9 cellular contexts compared by ENCODE assay signal in genomic region chr10:33277135-33277536, GRCh38. TPM values are rescaled to one million over a fixed set of nuclear protein-coding genes. Genes with fewer than 3 reads are reported as not detected.
DNase-seq lines count a peak whose midpoint lies in the region; ATAC-seq and TF ChIP-seq lines count a peak whose summit lies in the region.
"Had no signal": no experiment of that assay in that cellular context is flagged by ENCODE, and none has a peak within 500 bp of the region (broad histone marks: within the 10 kb centered on the region; RNA-seq: fewer than 3 reads in every experiment).

No MANE protein-coding gene starts in this region.

- peaks cover 11 to 38% of the 10 kb centered on the region in 2 donors for H3K4me1 ChIP-seq in lung (ENCODE audit: control insufficient read depth in 2 of 2, insufficient read depth in 2 of 2, low read length in 2 of 2)
- peaks cover 17 to 33% (median 29%) of the 10 kb centered on the region in 4 donors for H3K4me1 ChIP-seq in upper lobe of left lung

- peak overlapping the region; percentile 56 to 75 for H3K27ac ChIP-seq in coronary artery
- peak overlapping the region; percentile 45 to 78 for H3K27ac ChIP-seq in lung (ENCODE audit: low read depth in 1 of 2, low read length in 1 of 2)
- H3K27ac ChIP-seq in upper lobe of left lung = peak overlapping the region in 2 of 4 donors; percentile 33 to 46
- H3K27ac ChIP-seq: left lung had no signal

- ATAC-seq in lung (ENCODE audit: insufficient read depth, low FRiP score) (no peak), upper lobe of left lung (ENCODE audit: low FRiP score in 2 of 2) (peak in 1 of 2 donors; percentile 45), GM18861 (IDR thresholded peaks at IDR 0.05; ENCODE audit: unreplicated experiment) (no peak), HG02981 (IDR thresholded peaks at IDR 0.05; ENCODE audit: unreplicated experiment) (no peak)
- ATAC-seq: left lung had no signal

- H3K4me3 ChIP-seq in coronary artery (no peak overlapping the region), lung (no peak overlapping the region), upper lobe of left lung (no peak overlapping the region)
- H3K4me3 ChIP-seq: left lung had no signal

- 65 to 69% methylated on average over 6 of the region's 6 CpGs for WGBS in lung, 2 donors
- 52 to 75% methylated on average over 5 to 6 of the region's 6 CpGs for WGBS in upper lobe of left lung, 2 donors

- H3K9me3 ChIP-seq in lung (ENCODE audit: control insufficient read depth in 2 of 2, insufficient read depth in 1 of 2, low read length in 1 of 2) (no peaks in the 10 kb centered on the region), upper lobe of left lung (no peaks in the 10 kb centered on the region)
- H3K9me3 ChIP-seq: left lung had no signal

- no peak for TF ChIP-seq EP300 in upper lobe of left lung (IDR thresholded peaks at IDR 0.05)

- TF ChIP-seq POLR2A in upper lobe of left lung (IDR thresholded peaks at IDR 0.05) = no peak

- H3K36me3 ChIP-seq in lung (ENCODE audit: control insufficient read depth in 2 of 2, insufficient read depth in 2 of 2, low read length in 2 of 2) (peaks cover 0 to 1% of the 10 kb centered on the region in 2 donors), upper lobe of left lung (no peaks in the 10 kb centered on the region)
- H3K36me3 ChIP-seq: left lung had no signal

- peak; percentile 3 for DNase-seq in NCI-H69 (lab: John Stamatoyannopoulos, UW)
- no peak for DNase-seq in coronary artery (ENCODE audit: low spot score)
- no peak for DNase-seq in lung (ENCODE audit: low spot score)
- peak; percentile 39 to 53 for DNase-seq in upper lobe of left lung
- DNase-seq in SKM-1 treated with dmso at 0.1 percent for 144 hours (lab: John Stamatoyannopoulos, UW; ENCODE audit: unreplicated experiment) = no peak
- DNase-seq: Kasumi-1, left lung had no signal

- TF ChIP-seq CTCF in coronary artery (IDR thresholded peaks at IDR 0.05) (no peak), lung (IDR thresholded peaks at IDR 0.05; ENCODE audit: control extremely low read depth, extremely low read depth) (no peak), upper lobe of left lung (IDR thresholded peaks at IDR 0.05) (no peak)

- H3K27me3 ChIP-seq in lung (ENCODE audit: control insufficient read depth, insufficient read depth) = no peaks in the 10 kb centered on the region
- H3K27me3 ChIP-seq in upper lobe of left lung = no peaks in the 10 kb centered on the region
- H3K27me3 ChIP-seq: left lung had no signal

RNA-seq across cellular contexts. Expression of gene NRP1, which starts 57.3 kb away (rescaled TPM):
- total RNA-seq in lung (100 to 1,000 TPM in 1 of 2 donors, 10 to 100 TPM in 1; 95.8 to 188 TPM), upper lobe of left lung (100 to 1,000 TPM in 1 of 6 donors, 10 to 100 TPM in 5; 48.5 to 136 (median 64.1) TPM)
- 10 to 100 TPM; 18.5 to 47.6 TPM for polyA plus RNA-seq in lung

Comparison
In these comparisons a context has a peak if more than half of its experiments do, and no peak if none do; other contexts are left out.
1. DNase-seq: peak in NCI-H69 (single experiment) and upper lobe of left lung (2 of 2); none in coronary artery (single experiment), lung (single experiment) and SKM-1 treated with dmso at 0.1 percent for 144 hours (single experiment).